In the genomic region with DNA sequence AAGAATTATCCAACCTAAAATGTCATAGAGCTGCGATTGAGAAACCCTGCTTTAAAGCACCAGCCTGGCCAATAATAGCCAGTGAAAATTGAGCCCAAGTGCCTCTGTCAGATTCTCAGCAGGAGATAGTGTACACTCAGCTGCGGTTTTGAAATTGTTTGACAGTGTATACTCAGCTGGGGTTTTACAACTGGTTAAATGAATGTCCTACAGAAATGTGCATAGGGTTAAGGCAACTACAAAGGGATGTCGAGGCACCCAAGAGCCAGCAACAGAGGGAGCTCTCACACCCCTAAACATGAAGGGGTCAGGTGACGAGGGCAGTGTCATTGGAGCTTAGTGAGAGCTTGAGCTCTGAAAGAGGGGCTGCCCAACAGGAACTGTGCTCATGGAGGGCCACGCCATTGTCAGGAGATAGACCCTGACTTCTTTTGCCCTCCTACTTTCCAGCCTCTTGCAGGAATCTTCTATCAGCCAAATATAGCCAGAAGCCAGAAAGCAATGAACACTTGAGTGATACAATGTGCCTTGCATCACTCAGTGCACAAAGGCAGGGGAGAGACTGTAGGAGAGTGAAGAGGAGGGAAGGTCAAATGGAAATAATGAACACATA, we compare ENCODE assay signal across 1 cellular context.
TF ChIP-seq lines count a peak whose summit lies in the region.

No MANE protein-coding gene starts in this region.

TF ChIP-seq in SK-N-SH treated with all-trans-retinoic acid at 6 μM for 48 hours, 23 proteins besides CTCF, POLR2A, EP300 and RAD21 (continued from another document):
- no peak for TF ChIP-seq BACH2 (CRISPR knock-in tag; IDR thresholded peaks at IDR 0.05; ENCODE audit: borderline replicate concordance)
- TF ChIP-seq, protein P1, sequence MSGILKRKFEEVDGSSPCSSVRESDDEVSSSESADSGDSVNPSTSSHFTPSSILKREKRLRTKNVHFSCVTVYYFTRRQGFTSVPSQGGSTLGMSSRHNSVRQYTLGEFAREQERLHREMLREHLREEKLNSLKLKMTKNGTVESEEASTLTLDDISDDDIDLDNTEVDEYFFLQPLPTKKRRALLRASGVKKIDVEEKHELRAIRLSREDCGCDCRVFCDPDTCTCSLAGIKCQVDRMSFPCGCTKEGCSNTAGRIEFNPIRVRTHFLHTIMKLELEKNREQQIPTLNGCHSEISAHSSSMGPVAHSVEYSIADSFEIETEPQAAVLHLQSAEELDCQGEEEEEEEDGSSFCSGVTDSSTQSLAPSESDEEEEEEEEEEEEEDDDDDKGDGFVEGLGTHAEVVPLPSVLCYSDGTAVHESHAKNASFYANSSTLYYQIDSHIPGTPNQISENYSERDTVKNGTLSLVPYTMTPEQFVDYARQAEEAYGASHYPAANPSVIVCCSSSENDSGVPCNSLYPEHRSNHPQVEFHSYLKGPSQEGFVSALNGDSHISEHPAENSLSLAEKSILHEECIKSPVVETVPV (CRISPR knock-in tag; IDR thresholded peaks at IDR 0.05) = no peak
- no peak for TF ChIP-seq ZNF8 (CRISPR knock-in tag; IDR thresholded peaks at IDR 0.05)
